In genomic region chr20:40959325-40960092, GRCh38 we compare ENCODE assay signal across 14 cellular contexts.
DNase-seq lines count a peak whose midpoint lies in the region; ATAC-seq and TF ChIP-seq lines count a peak whose summit lies in the region.
"Had no signal": no experiment of that assay in that cellular context is flagged by ENCODE, and none has a peak within 500 bp of the region (broad histone marks: within the 10 kb centered on the region; RNA-seq: fewer than 3 reads in every experiment).

No MANE protein-coding gene starts in this region.

- no peak for TF ChIP-seq CTCF in nephron (IDR thresholded peaks at IDR 0.05; ENCODE audit: unreplicated experiment in 3 of 3)

- peaks cover 2% of the 10 kb centered on the region for H3K9me3 ChIP-seq in adipocyte (ENCODE audit: control insufficient read depth, low read length)

- H3K9ac ChIP-seq in adipocyte (ENCODE audit: low read length): peak overlapping the region; percentile 41

- no peak overlapping the region for H3K4me3 Mint-ChIP-seq in nephron
- H3K4me3 Mint-ChIP-seq: CD8-positive, alpha-beta T cell had no signal

- peak; percentile 24 for DNase-seq in activated CD8-positive, alpha-beta memory T cell treated with anti-CD3 and anti-CD28 coated beads for 24 hours
- no peak for DNase-seq in activated CD8-positive, alpha-beta memory T cell treated with anti-CD3 and anti-CD28 coated beads, Interleukin-2, amount 50 U/mL, for 4 hours
- no peak for DNase-seq in adipocyte (ENCODE audit: low read depth)
- DNase-seq in ureter (ENCODE audit: low spot score): peak; percentile 32
- DNase-seq: DMS79, NCI-H1930, NCI-H2171, NCI-H748 treated with DMSO at 0.1 percent for 48 hours, RPMI8226 had no signal

- no peak for ATAC-seq in HG02610 (IDR thresholded peaks at IDR 0.05; ENCODE audit: unreplicated experiment)
- no peak for ATAC-seq in GM21737 (IDR thresholded peaks at IDR 0.05; ENCODE audit: unreplicated experiment)
- ATAC-seq in GM18498 (IDR thresholded peaks at IDR 0.05; ENCODE audit: unreplicated experiment): no peak
- ATAC-seq: CD8-positive, alpha-beta T cell had no signal

- H3K4me1 ChIP-seq in adipocyte (ENCODE audit: control insufficient read depth, insufficient read depth, low read length): peaks cover 14% of the 10 kb centered on the region

- no peaks in the 10 kb centered on the region for H3K27me3 ChIP-seq in adipocyte (replicated peaks; ENCODE audit: control insufficient read depth, insufficient read depth, low read length)

- H3K36me3 ChIP-seq in adipocyte (ENCODE audit: control insufficient read depth, insufficient read depth, low read length, severe bottlenecking): no peaks in the 10 kb centered on the region

- peak overlapping the region in 2 of 3 experiments; percentile 11 to 32 for H3K27ac Mint-ChIP-seq in nephron
- H3K27ac Mint-ChIP-seq: CD8-positive, alpha-beta T cell had no signal

- H3K4me1 Mint-ChIP-seq in nephron: no peaks in the 10 kb centered on the region

- no peaks in the 10 kb centered on the region for H3K9me3 Mint-ChIP-seq in nephron
- H3K9me3 Mint-ChIP-seq: CD8-positive, alpha-beta T cell had no signal

- no peaks in the 10 kb centered on the region for H3K36me3 Mint-ChIP-seq in nephron (ENCODE audit: low read depth)
- H3K36me3 Mint-ChIP-seq: CD8-positive, alpha-beta T cell had no signal

- H3K27me3 Mint-ChIP-seq in nephron (ENCODE audit: low read depth): peaks cover 27% of the 10 kb centered on the region

- no peak overlapping the region for H3K4me3 ChIP-seq in adipocyte (ENCODE audit: low read length)

Comparison
In these comparisons a context has a peak if more than half of its experiments do, and no peak if none do; other contexts are left out.
1. DNase-seq: peak in activated CD8-positive, alpha-beta memory T cell treated with anti-CD3 and anti-CD28 coated beads for 24 hours (single experiment) and ureter (single experiment); none in activated CD8-positive, alpha-beta memory T cell treated with anti-CD3 and anti-CD28 coated beads, Interleukin-2, amount 50 U/mL, for 4 hours (single experiment) and adipocyte (single experiment).